In the genomic region with DNA sequence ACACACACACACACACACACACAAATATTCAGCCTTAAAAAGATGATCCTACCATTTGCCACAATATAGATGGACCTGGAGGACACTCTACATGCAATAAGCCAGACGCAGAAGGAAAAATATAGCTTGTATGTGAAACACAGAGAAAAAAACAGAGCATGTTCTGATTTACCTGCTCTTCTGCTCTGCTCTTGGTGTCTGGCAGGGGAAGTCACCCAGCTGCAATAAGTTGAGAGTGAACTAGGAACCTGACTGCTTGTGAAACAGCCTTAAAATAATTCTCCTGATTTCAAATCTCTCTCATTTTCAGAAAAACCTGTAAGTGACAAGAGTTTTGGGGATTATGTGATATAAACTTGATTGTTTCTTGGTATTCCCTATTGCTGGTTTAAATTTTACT, we compare ENCODE assay signal across 7 cellular contexts. TPM values are rescaled to one million over a fixed set of nuclear protein-coding genes. Genes with fewer than 3 reads are reported as not detected.
"Had no signal": no experiment of that assay in that cellular context is flagged by ENCODE, and none has a peak within 500 bp of the region (broad histone marks: within the 10 kb centered on the region; RNA-seq: fewer than 3 reads in every experiment).

No MANE protein-coding gene starts in this region.

- ATAC-seq: GM23338, K562 had no signal

- DNase-seq: H9, HCEC 1CT, IMR-90, KG1 had no signal

- H3K4me3 Mint-ChIP-seq: GM23338, H9 had no signal

- H3K4me2 ChIP-seq: GM23338 had no signal

- H3K27ac Mint-ChIP-seq: GM23338, H9 had no signal

- H3K4me3 ChIP-seq: GM23338, K562 had no signal

- H2AFZ ChIP-seq: GM23338 had no signal

RNA-seq across cellular contexts. Expression of a gene that starts 31.0 kb away (rescaled TPM):
- total RNA-seq: HT-29, K562 had no signal
- polyA plus RNA-seq: IMR-90 had no signal
